In the genomic region with DNA sequence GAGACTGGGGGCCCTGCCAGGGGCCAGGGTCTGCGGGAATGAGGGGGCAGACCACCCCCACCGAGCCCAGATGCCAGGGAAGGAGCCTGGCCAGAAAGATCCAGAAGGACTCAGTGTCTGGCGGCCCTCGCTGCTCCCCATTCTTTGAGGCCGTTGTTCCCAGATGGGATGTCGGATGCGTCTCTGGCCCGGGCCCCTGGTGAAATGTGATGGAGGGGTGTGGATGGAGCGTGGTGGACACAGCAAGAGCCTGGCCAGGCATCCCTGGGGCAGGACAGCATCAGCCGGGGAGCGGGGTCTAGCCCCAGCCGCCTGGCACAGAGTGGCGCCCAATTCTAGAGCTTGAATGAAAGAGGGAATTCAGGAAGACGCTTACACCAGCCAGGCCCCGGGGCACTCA, we compare ENCODE assay signal across 11 cellular contexts. TPM values are rescaled to one million over a fixed set of nuclear protein-coding genes. Genes with fewer than 3 reads are reported as not detected.
"Had no signal": no experiment of that assay in that cellular context is flagged by ENCODE, and none has a peak within 500 bp of the region (broad histone marks: within the 10 kb centered on the region; RNA-seq: fewer than 3 reads in every experiment).

No MANE protein-coding gene starts in this region.

- H3K36me3 ChIP-seq: ascending aorta, esophagus squamous epithelium, heart left ventricle, SJCRH30 had no signal

- ATAC-seq: activated naive CD8-positive, alpha-beta T cell treated with anti-CD3 and anti-CD28 coated beads, Interleukin-2, amount 50 U/mL, for 24 hours; heart left ventricle; left lobe of liver had no signal

- H2AFZ ChIP-seq: parathyroid adenoma had no signal

- H3K27ac Mint-ChIP-seq: activated naive CD8-positive, alpha-beta T cell treated with anti-CD3 and anti-CD28 coated beads, Interleukin-2, amount 50 U/mL, for 24 hours had no signal

- H3K9me3 ChIP-seq: ascending aorta, esophagus squamous epithelium, heart left ventricle, SJCRH30 had no signal

- H3K27ac ChIP-seq: ascending aorta, heart left ventricle, parathyroid adenoma, SJCRH30, VCaP had no signal

- H3K9ac ChIP-seq: parathyroid adenoma had no signal

- H3K4me1 ChIP-seq: parathyroid adenoma had no signal

- H3K79me2 ChIP-seq: parathyroid adenoma had no signal

- H3K4me3 ChIP-seq: ascending aorta, esophagus squamous epithelium, heart left ventricle, SJCRH30 had no signal

- H3K4me3 Mint-ChIP-seq: activated naive CD8-positive, alpha-beta T cell treated with anti-CD3 and anti-CD28 coated beads, Interleukin-2, amount 50 U/mL, for 24 hours had no signal

- DNase-seq: activated naive CD8-positive, alpha-beta T cell treated with anti-CD3 and anti-CD28 coated beads, Interleukin-2, amount 50 U/mL, for 24 hours; activated T-cell treated with anti-CD3 and anti-CD28 coated beads for 4 hours; esophagus squamous epithelium; foreskin fibroblast; mesendoderm; SJCRH30 had no signal

- H3K27me3 ChIP-seq: ascending aorta had no signal

- H3K9me3 Mint-ChIP-seq: activated naive CD8-positive, alpha-beta T cell treated with anti-CD3 and anti-CD28 coated beads, Interleukin-2, amount 50 U/mL, for 24 hours had no signal

RNA-seq across cellular contexts. Expression of a gene that starts 46.2 kb away (rescaled TPM):
- total RNA-seq: SJCRH30 had no signal
